11 cellular contexts compared by ENCODE assay signal in genomic region chr10:61971016-61971350, GRCh38.
DNase-seq lines count a peak whose midpoint lies in the region; ATAC-seq and TF ChIP-seq lines count a peak whose summit lies in the region.
"Had no signal": no experiment of that assay in that cellular context is flagged by ENCODE, and none has a peak within 500 bp of the region (broad histone marks: within the 10 kb centered on the region; RNA-seq: fewer than 3 reads in every experiment).

No MANE protein-coding gene starts in this region.

- H3K36me3 Mint-ChIP-seq in T-helper 17 cell (ENCODE audit: low read depth) = peaks cover 2% of the 10 kb centered on the region
- no peaks in the 10 kb centered on the region for H3K36me3 Mint-ChIP-seq in Calu3 (ENCODE audit: insufficient read depth, unreplicated experiment)

- peaks cover 15% of the 10 kb centered on the region for H3K4me1 Mint-ChIP-seq in T-helper 17 cell
- peaks cover 30% of the 10 kb centered on the region for H3K4me1 Mint-ChIP-seq in Calu3 (ENCODE audit: low read depth, unreplicated experiment)

- no peaks in the 10 kb centered on the region for H3K27me3 ChIP-seq in smooth muscle cell (ENCODE audit: low read depth)

- ATAC-seq in T-helper 17 cell = no peak
- ATAC-seq in HG03469 (IDR thresholded peaks at IDR 0.05; ENCODE audit: unreplicated experiment) = no peak
- ATAC-seq: GM23338 had no signal

- H3K9me3 Mint-ChIP-seq in Calu3 (ENCODE audit: low read depth, unreplicated experiment) = no peaks in the 10 kb centered on the region
- H3K9me3 Mint-ChIP-seq: GM23338 had no signal

- H3K27me3 Mint-ChIP-seq in T-helper 17 cell = no peaks in the 10 kb centered on the region
- H3K27me3 Mint-ChIP-seq in Calu3 (ENCODE audit: unreplicated experiment) = no peaks in the 10 kb centered on the region

- intact Hi-C loops in Calu3 (cut with micrococcal nuclease; ENCODE audit: unreplicated experiment) = no loop called here

- CTCF ChIA-PET in Calu3 (lab: Charles Lee) = no interaction called here
- CTCF ChIA-PET in RWPE1 (lab: Yijun Ruan, JAX) = no interaction called here

- peaks cover 65% of the 10 kb centered on the region for H3K79me2 ChIP-seq in smooth muscle cell (ENCODE audit: low read depth)

- peak; percentile 18 for DNase-seq in NCI-H446 treated with DMSO at 0.1 percent for 48 hours (lab: John Stamatoyannopoulos, UW)
- DNase-seq in NCI-H446 (lab: John Stamatoyannopoulos, UW) = no peak
- no peak for DNase-seq in T-helper 17 cell
- peak; percentile 21 for DNase-seq in fibroblast of mammary gland (ENCODE audit: low read depth)
- DNase-seq in smooth muscle cell (lab: John Stamatoyannopoulos, UW; ENCODE audit: unreplicated experiment) = no peak
- no peak for DNase-seq in Calu3
- no peak for DNase-seq in RWPE1 (ENCODE audit: low spot score)
- DNase-seq: small intestine had no signal

- no peaks in the 10 kb centered on the region for H3K9me3 ChIP-seq in T-helper 17 cell (ENCODE audit: control insufficient read depth, low read length, poor library complexity, severe bottlenecking)
- H3K9me3 ChIP-seq in smooth muscle cell (replicated peaks; ENCODE audit: low read depth) = no peaks in the 10 kb centered on the region

- H3K4me3 ChIP-seq in fibroblast of mammary gland (ENCODE audit: control insufficient read depth, low read depth, low read length) = no peak overlapping the region
- no peak overlapping the region for H3K4me3 ChIP-seq in smooth muscle cell
- H3K4me3 ChIP-seq: GM23338 had no signal

- peaks cover 28% of the 10 kb centered on the region for H3K4me1 ChIP-seq in smooth muscle cell (ENCODE audit: low read depth)

- H3K9ac ChIP-seq in smooth muscle cell (ENCODE audit: low read depth) = peak overlapping the region; percentile 17

- peak overlapping the region; percentile 49 for H3K4me2 ChIP-seq in smooth muscle cell
- H3K4me2 ChIP-seq: GM23338 had no signal

- H2AFZ ChIP-seq in smooth muscle cell (ENCODE audit: low read depth) = no peak overlapping the region
- H2AFZ ChIP-seq: GM23338 had no signal

- peaks cover 19% of the 10 kb centered on the region for H3F3A ChIP-seq in smooth muscle cell (ENCODE audit: low read depth)

- H3K4me3 Mint-ChIP-seq in T-helper 17 cell = no peak overlapping the region
- H3K4me3 Mint-ChIP-seq in Calu3 (ENCODE audit: low read depth, unreplicated experiment) = no peak overlapping the region
- H3K4me3 Mint-ChIP-seq: GM23338 had no signal

- H3K27ac ChIP-seq in smooth muscle cell (ENCODE audit: low read depth) = peak overlapping the region; percentile 61
- no peak overlapping the region for H3K27ac ChIP-seq in RWPE1
- H3K27ac ChIP-seq: 22Rv1 had no signal

- no TSS peak for BruUV-seq in Calu3 (replicated peaks; lab: Mats Ljungman, UMichigan)

- no peak for TF ChIP-seq CTCF in fibroblast of mammary gland (conservative IDR thresholded peaks at IDR 0.05; ENCODE audit: control insufficient read depth, insufficient read depth, low read depth, low read length)
- TF ChIP-seq CTCF in smooth muscle cell (IDR thresholded peaks at IDR 0.05; ENCODE audit: borderline replicate concordance, insufficient read depth, poor library complexity, severe bottlenecking) = no peak
- no peak for TF ChIP-seq CTCF in Calu3 (IDR thresholded peaks at IDR 0.05; ENCODE audit: unreplicated experiment)
- no peak for TF ChIP-seq CTCF in RWPE1 (conservative IDR thresholded peaks at IDR 0.05; ENCODE audit: low read depth)

- H4K20me1 ChIP-seq in smooth muscle cell (ENCODE audit: low read depth) = peaks cover 20% of the 10 kb centered on the region

- H3K36me3 ChIP-seq in smooth muscle cell (ENCODE audit: low read depth) = no peaks in the 10 kb centered on the region

- H3K27ac Mint-ChIP-seq in T-helper 17 cell = peak overlapping the region; percentile 74
- H3K27ac Mint-ChIP-seq in Calu3 (ENCODE audit: unreplicated experiment) = no peak overlapping the region
- H3K27ac Mint-ChIP-seq: GM23338 had no signal

- POLR2A ChIA-PET in RWPE1 (lab: Yijun Ruan, JAX; ENCODE audit: low non-redundant PET) = no interaction called here

Comparison
In these comparisons a context has a peak if more than half of its experiments do, and no peak if none do; other contexts are left out.
1. DNase-seq: peak in NCI-H446 treated with DMSO at 0.1 percent for 48 hours (single experiment) and fibroblast of mammary gland (single experiment); none in NCI-H446 (0 of 2), T-helper 17 cell (0 of 3), smooth muscle cell (single experiment), Calu3 (single experiment) and RWPE1 (single experiment).